Comparison of ENCODE assay signal across 1 cellular context in the genomic region with DNA sequence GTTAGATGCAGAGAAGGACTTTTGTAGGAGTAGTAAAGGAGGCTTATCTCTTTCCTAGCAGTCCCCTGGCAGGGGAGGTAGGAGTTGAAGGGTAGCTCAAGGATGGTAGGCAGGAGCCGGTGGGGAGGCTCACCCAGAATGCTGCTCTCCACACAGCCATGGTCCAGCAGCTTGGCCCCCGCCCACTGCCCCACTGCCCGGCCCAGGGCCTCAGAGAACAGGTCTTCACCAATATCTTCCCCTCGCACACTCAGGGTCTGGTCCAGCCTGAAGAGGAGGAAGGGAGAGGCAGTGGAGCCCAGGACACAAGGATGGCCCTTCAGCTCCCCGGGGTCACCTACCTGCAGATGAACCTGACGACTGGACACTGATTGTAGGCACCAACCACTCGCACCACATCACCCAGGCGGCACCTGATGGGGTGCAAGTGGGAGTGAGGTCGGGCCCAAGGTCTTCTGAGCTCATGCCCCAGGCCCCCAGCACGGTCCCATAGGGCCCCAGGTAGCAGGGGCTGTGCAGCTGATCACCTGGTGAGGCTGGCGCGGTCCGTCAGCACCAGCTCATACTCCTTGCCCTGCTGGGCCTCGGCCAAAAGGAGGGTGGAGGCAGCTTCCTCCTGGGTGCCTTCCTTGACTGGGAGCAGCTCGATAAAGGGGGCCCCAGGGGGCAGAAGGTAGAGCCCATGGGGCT.
TF ChIP-seq lines count a peak whose summit lies in the region.

No MANE protein-coding gene starts in this region.

TF ChIP-seq in SK-N-SH, 30 proteins besides CTCF, POLR2A, EP300 and RAD21 (continued from another document):
- TF ChIP-seq, protein P1, sequence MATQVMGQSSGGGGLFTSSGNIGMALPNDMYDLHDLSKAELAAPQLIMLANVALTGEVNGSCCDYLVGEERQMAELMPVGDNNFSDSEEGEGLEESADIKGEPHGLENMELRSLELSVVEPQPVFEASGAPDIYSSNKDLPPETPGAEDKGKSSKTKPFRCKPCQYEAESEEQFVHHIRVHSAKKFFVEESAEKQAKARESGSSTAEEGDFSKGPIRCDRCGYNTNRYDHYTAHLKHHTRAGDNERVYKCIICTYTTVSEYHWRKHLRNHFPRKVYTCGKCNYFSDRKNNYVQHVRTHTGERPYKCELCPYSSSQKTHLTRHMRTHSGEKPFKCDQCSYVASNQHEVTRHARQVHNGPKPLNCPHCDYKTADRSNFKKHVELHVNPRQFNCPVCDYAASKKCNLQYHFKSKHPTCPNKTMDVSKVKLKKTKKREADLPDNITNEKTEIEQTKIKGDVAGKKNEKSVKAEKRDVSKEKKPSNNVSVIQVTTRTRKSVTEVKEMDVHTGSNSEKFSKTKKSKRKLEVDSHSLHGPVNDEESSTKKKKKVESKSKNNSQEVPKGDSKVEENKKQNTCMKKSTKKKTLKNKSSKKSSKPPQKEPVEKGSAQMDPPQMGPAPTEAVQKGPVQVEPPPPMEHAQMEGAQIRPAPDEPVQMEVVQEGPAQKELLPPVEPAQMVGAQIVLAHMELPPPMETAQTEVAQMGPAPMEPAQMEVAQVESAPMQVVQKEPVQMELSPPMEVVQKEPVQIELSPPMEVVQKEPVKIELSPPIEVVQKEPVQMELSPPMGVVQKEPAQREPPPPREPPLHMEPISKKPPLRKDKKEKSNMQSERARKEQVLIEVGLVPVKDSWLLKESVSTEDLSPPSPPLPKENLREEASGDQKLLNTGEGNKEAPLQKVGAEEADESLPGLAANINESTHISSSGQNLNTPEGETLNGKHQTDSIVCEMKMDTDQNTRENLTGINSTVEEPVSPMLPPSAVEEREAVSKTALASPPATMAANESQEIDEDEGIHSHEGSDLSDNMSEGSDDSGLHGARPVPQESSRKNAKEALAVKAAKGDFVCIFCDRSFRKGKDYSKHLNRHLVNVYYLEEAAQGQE (IDR thresholded peaks at IDR 0.05; ENCODE audit: low read depth, low read length): no peak
- TF ChIP-seq POLR2AphosphoS5 (IDR thresholded peaks at IDR 0.05; ENCODE audit: low read depth, low read length) (no peak), NRF1 (IDR thresholded peaks at IDR 0.05; ENCODE audit: low read depth, low read length) (no peak), YY1 (IDR thresholded peaks at IDR 0.05; ENCODE audit: low read depth) (no peak), SMC3 (IDR thresholded peaks at IDR 0.05; ENCODE audit: low read depth, low read length) (no peak), EZH2phosphoT487 (IDR thresholded peaks at IDR 0.05; ENCODE audit: borderline replicate concordance, low read depth) (no peak), RFX5 (IDR thresholded peaks at IDR 0.05; ENCODE audit: low read length) (no peak), GATA2 (CRISPR knock-in tag; IDR thresholded peaks at IDR 0.05) (no peak), JUND (IDR thresholded peaks at IDR 0.05) (no peak), FOXJ3 (CRISPR knock-in tag; IDR thresholded peaks at IDR 0.05) (no peak), RXRA (IDR thresholded peaks at IDR 0.05; ENCODE audit: borderline replicate concordance, low read depth) (no peak)
- TF ChIP-seq, protein P2, sequence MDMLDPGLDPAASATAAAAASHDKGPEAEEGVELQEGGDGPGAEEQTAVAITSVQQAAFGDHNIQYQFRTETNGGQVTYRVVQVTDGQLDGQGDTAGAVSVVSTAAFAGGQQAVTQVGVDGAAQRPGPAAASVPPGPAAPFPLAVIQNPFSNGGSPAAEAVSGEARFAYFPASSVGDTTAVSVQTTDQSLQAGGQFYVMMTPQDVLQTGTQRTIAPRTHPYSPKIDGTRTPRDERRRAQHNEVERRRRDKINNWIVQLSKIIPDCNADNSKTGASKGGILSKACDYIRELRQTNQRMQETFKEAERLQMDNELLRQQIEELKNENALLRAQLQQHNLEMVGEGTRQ (IDR thresholded peaks at IDR 0.05; ENCODE audit: borderline replicate concordance, low read depth, low read length): no peak
- TF ChIP-seq, protein P3, sequence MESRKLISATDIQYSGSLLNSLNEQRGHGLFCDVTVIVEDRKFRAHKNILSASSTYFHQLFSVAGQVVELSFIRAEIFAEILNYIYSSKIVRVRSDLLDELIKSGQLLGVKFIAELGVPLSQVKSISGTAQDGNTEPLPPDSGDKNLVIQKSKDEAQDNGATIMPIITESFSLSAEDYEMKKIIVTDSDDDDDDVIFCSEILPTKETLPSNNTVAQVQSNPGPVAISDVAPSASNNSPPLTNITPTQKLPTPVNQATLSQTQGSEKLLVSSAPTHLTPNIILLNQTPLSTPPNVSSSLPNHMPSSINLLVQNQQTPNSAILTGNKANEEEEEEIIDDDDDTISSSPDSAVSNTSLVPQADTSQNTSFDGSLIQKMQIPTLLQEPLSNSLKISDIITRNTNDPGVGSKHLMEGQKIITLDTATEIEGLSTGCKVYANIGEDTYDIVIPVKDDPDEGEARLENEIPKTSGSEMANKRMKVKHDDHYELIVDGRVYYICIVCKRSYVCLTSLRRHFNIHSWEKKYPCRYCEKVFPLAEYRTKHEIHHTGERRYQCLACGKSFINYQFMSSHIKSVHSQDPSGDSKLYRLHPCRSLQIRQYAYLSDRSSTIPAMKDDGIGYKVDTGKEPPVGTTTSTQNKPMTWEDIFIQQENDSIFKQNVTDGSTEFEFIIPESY (IDR thresholded peaks at IDR 0.05; ENCODE audit: borderline replicate concordance, low read depth): no peak
